ENCODE assay signal across 11 cellular contexts in genomic region chr11:111707039-111707690, GRCh38. TPM values are rescaled to one million over a fixed set of nuclear protein-coding genes. Genes with fewer than 3 reads are reported as not detected.
A peak's percentile ranks its signal among the peaks of the same experiment; 100 is the strongest.
DNase-seq lines count a peak whose midpoint lies in the region; ATAC-seq and TF ChIP-seq lines count a peak whose summit lies in the region.
"Had no signal": no experiment of that assay in that cellular context is flagged by ENCODE, and none has a peak within 500 bp of the region (broad histone marks: within the 10 kb centered on the region; RNA-seq: fewer than 3 reads in every experiment).

No MANE protein-coding gene starts in this region.

- H3K27me3 ChIP-seq in sigmoid colon, result no peaks in the 10 kb centered on the region

- WGBS in sigmoid colon, 2 donors, result 15 to 56% methylated on average over 9 of the region's 9 CpGs

- H3K36me3 ChIP-seq in sigmoid colon, result peaks cover 0 to 71% (median 2%) of the 10 kb centered on the region in 4 donors

- intact Hi-C loops in left ventricle myocardium superior (cut with micrococcal nuclease), result no loop called here
- intact Hi-C loops in sigmoid colon (cut with DNase I), result no loop called here

- H3K4me1 ChIP-seq in sigmoid colon, result peaks cover 0 to 17% (median 14%) of the 10 kb centered on the region in 4 donors

- peaks cover 7% of the 10 kb centered on the region for H3K4me1 Mint-ChIP-seq in endothelial cell (ENCODE audit: unreplicated experiment)
- H3K4me1 Mint-ChIP-seq in activated CD4-positive, alpha-beta memory T cell treated with anti-CD3 and anti-CD28 coated beads, Interleukin-2, amount 10 ng/mL, durations not matched to agents 7 days and 5 days, result no peaks in the 10 kb centered on the region
- H3K4me1 Mint-ChIP-seq in immature natural killer cell, result no peaks in the 10 kb centered on the region

- H3K27me3 Mint-ChIP-seq in endothelial cell (ENCODE audit: unreplicated experiment) (no peaks in the 10 kb centered on the region), immature natural killer cell (ENCODE audit: low read depth in 3 of 3) (peaks cover 0 to 3% (median 0%) of the 10 kb centered on the region in 3 donors)
- no peaks in the 10 kb centered on the region for H3K27me3 Mint-ChIP-seq in activated CD4-positive, alpha-beta memory T cell treated with anti-CD3 and anti-CD28 coated beads, Interleukin-2, amount 10 ng/mL, durations not matched to agents 7 days and 5 days

- H3K4me3 ChIP-seq in sigmoid colon, result no peak overlapping the region

- TF ChIP-seq POLR2A in sigmoid colon (IDR thresholded peaks at IDR 0.05), result no peak

- TF ChIP-seq CTCF in sigmoid colon (IDR thresholded peaks at IDR 0.05) (no peak), endothelial cell (IDR thresholded peaks at IDR 0.05; ENCODE audit: unreplicated experiment) (no peak)

- H3K27ac Mint-ChIP-seq in endothelial cell (ENCODE audit: unreplicated experiment), result no peak overlapping the region
- no peak overlapping the region for H3K27ac Mint-ChIP-seq in activated CD4-positive, alpha-beta memory T cell treated with anti-CD3 and anti-CD28 coated beads, Interleukin-2, amount 10 ng/mL, durations not matched to agents 7 days and 5 days
- H3K27ac Mint-ChIP-seq in immature natural killer cell, result no peak overlapping the region
- H3K27ac Mint-ChIP-seq: CD8-positive, alpha-beta T cell had no signal

- POLR2A ChIA-PET in activated CD4-positive, alpha-beta memory T cell treated with anti-CD3 and anti-CD28 coated beads, Interleukin-2, amount 10 ng/mL, durations not matched to agents 7 days and 5 days (lab: Charles Lee), result no interaction called here

- no peaks in the 10 kb centered on the region for H3K9me3 Mint-ChIP-seq in endothelial cell (ENCODE audit: unreplicated experiment)
- no peaks in the 10 kb centered on the region for H3K9me3 Mint-ChIP-seq in activated CD4-positive, alpha-beta memory T cell treated with anti-CD3 and anti-CD28 coated beads, Interleukin-2, amount 10 ng/mL, durations not matched to agents 7 days and 5 days
- no peaks in the 10 kb centered on the region for H3K9me3 Mint-ChIP-seq in immature natural killer cell
- H3K9me3 Mint-ChIP-seq: CD8-positive, alpha-beta T cell had no signal

- peak in 2 of 4 donors; percentile 19 to 48 for TF ChIP-seq EP300 in sigmoid colon (IDR thresholded peaks at IDR 0.05)

- H3K27ac ChIP-seq in caudate nucleus (ENCODE audit: low read depth, low read length), result peak overlapping the region; percentile 60
- peak overlapping the region; percentile 34 to 56 (median 45) for H3K27ac ChIP-seq in sigmoid colon
- H3K27ac ChIP-seq: VCaP had no signal

- DNase-seq in EL (peak; percentile 54), caudate nucleus (lab: John Stamatoyannopoulos, UW) (peak in 3 of 61 donors; percentile 18 to 26 (median 21)), left ventricle myocardium superior (peak; percentile 63), sigmoid colon (peak; percentile 87), endothelial cell (ENCODE audit: low spot score) (no peak), immature natural killer cell (no peak)
- no peak for DNase-seq in activated CD4-positive, alpha-beta memory T cell treated with anti-CD3 and anti-CD28 coated beads, Interleukin-2, amount 10 ng/mL, durations not matched to agents 7 days and 5 days
- DNase-seq: CD8-positive, alpha-beta T cell; NK-92 treated with Interleukin-12 subunit alpha and Interleukin-12 subunit beta, amount 100 ng/mL, for 24 hours had no signal

- peak; percentile 83 for ATAC-seq in left ventricle myocardium superior
- ATAC-seq in HG02885 (IDR thresholded peaks at IDR 0.05; ENCODE audit: poor library complexity, unreplicated experiment), result no peak
- ATAC-seq: CD8-positive, alpha-beta T cell had no signal

- H3K4me3 Mint-ChIP-seq in endothelial cell (ENCODE audit: unreplicated experiment) (no peak overlapping the region), immature natural killer cell (no peak overlapping the region)
- H3K4me3 Mint-ChIP-seq in activated CD4-positive, alpha-beta memory T cell treated with anti-CD3 and anti-CD28 coated beads, Interleukin-2, amount 10 ng/mL, durations not matched to agents 7 days and 5 days, result no peak overlapping the region
- H3K4me3 Mint-ChIP-seq: CD8-positive, alpha-beta T cell had no signal

- H3K9me3 ChIP-seq in sigmoid colon, result no peaks in the 10 kb centered on the region

- peaks cover 7% of the 10 kb centered on the region for H3K36me3 Mint-ChIP-seq in endothelial cell (ENCODE audit: low read depth, unreplicated experiment)
- peaks cover 10% of the 10 kb centered on the region for H3K36me3 Mint-ChIP-seq in activated CD4-positive, alpha-beta memory T cell treated with anti-CD3 and anti-CD28 coated beads, Interleukin-2, amount 10 ng/mL, durations not matched to agents 7 days and 5 days (ENCODE audit: low read depth)
- peaks cover 16 to 38% (median 22%) of the 10 kb centered on the region in 3 donors for H3K36me3 Mint-ChIP-seq in immature natural killer cell

- CTCF ChIA-PET in activated CD4-positive, alpha-beta memory T cell treated with anti-CD3 and anti-CD28 coated beads, Interleukin-2, amount 10 ng/mL, durations not matched to agents 7 days and 5 days (lab: Charles Lee), result no interaction called here

RNA-seq across cellular contexts. Expression of gene PPP2R1B, which starts 59.0 kb away (rescaled TPM):
- 7.4 TPM for total RNA-seq in left ventricle myocardium superior
- total RNA-seq in sigmoid colon, result 10 to 100 TPM; 13.5 to 16.0 (median 14.8) TPM
- polyA plus RNA-seq in sigmoid colon, result 10 to 100 TPM in 2 of 3 donors, 1 to 10 TPM in 1; 9.0 to 17.8 (median 14.9) TPM
- total RNA-seq in endothelial cell (ENCODE audit: unreplicated experiment), result 38.5 TPM
- total RNA-seq in activated CD4-positive, alpha-beta memory T cell treated with anti-CD3 and anti-CD28 coated beads, Interleukin-2, amount 10 ng/mL, durations not matched to agents 7 days and 5 days, result 10 to 100 TPM; 51.3 to 55.7 TPM
- 10 to 100 TPM; 12.0 to 20.3 (median 13.4) TPM for polyA plus RNA-seq in immature natural killer cell

Comparison
In these comparisons a context has a peak if more than half of its experiments do, and no peak if none do; other contexts are left out.
1. DNase-seq: peak in EL (single experiment), left ventricle myocardium superior (single experiment) and sigmoid colon (single experiment); none in endothelial cell (single experiment), activated CD4-positive, alpha-beta memory T cell treated with anti-CD3 and anti-CD28 coated beads, Interleukin-2, amount 10 ng/mL, durations not matched to agents 7 days and 5 days (single experiment) and immature natural killer cell (0 of 3).